In the genomic region with DNA sequence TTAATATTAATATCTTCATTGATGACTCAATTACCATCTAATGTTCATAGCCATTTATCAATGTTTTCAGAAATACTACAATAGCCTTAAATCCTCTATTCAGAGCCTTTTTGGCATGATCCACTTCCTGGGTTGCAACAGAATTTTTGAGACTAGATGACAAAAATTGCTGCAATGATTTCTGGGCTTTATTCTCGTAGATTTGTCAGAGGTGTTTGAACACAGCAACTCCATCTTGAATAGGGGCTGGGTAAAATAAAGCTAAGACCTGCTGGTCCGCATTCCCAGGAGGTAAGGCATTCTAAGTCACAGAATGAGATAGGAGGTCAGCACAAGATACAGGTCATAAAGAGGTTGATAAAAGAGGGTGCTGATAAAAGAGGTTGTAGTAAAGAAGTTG, we compare ENCODE assay signal across 22 cellular contexts.
"Had no signal": no experiment of that assay in that cellular context is flagged by ENCODE, and none has a peak within 500 bp of the region (broad histone marks: within the 10 kb centered on the region; RNA-seq: fewer than 3 reads in every experiment).

No MANE protein-coding gene starts in this region.

- H3K27me3 ChIP-seq: SJCRH30 had no signal

- ATAC-seq: HepG2, Panc1, PC-3, Right ventricle myocardium inferior, SK-N-SH treated with all-trans-retinoic acid at 6 μM for 48 hours had no signal

- H3K4me3 ChIP-seq: SJCRH30 had no signal

- H3K27ac ChIP-seq: SJCRH30 had no signal

- DNase-seq: IMR-90, Kasumi-1, KG1, NCI-H1092, NCI-H1105 treated with DMSO at 0.1 percent for 48 hours, NCI-H1417 treated with DMSO at 0.1 percent for 48 hours, NCI-H146, NCI-H1694 treated with DMSO at 0.1 percent for 48 hours, NCI-H1930, NCI-H2081, NCI-H2107, NCI-H2227 treated with DMSO at 0.1 percent for 48 hours, NCI-H524, NCI-H526 treated with DMSO at 0.1 percent for 48 hours, NCI-H748 treated with DMSO at 0.1 percent for 48 hours, PC-3, SHP77 treated with DMSO at 0.1 percent for 48 hours, SJCRH30 had no signal

- H3K36me3 ChIP-seq: SJCRH30 had no signal

- H3K9me3 ChIP-seq: SJCRH30 had no signal

- H3K4me1 ChIP-seq: SJCRH30 had no signal
